Comparison of ENCODE assay signal across 8 cellular contexts in the genomic region with DNA sequence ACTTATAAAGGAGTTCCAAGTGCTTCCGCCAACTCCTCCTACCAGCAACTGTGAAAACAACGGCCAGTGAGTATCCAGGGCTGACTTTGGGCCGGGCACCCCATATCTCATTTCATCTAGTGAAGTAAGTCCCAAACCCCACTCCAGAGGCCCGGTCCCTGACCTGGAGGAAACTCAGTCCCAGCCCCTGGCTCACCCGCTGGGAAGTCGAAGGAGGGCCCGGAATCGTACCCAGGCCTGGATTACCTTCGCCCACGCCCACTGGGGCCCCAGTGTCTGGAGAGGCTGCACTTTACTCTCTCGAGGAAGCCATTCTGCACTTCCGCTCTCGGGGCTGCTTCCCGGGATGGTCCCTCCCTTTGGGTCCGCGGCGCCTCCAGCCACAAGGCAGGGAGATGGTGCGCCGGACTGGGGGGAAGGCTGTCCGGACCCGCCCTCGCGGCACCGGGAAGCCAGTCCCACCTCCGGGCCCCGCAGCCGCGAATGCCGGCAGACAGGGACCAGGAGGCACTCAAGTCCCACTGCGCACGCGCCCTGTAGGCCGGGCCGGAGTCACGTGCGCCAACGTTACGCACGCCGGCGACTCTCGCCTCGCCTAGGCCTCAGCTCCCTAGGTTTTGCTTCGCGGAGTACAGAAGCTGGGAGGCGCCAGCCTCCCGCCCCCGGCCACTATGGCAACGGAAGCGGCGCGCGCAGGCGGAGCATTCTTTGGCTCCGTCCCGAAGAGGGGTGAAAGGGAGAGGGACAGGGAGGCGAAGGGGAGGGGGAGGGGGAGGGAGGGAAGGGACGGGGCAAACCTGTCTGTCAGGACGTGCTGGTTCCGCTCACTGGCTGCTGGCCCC. TPM values are rescaled to one million over a fixed set of nuclear protein-coding genes. Genes with fewer than 3 reads are reported as not detected.
DNase-seq lines count a peak whose midpoint lies in the region; ATAC-seq, FAIRE-seq and TF ChIP-seq lines count a peak whose summit lies in the region.

A gene with protein sequence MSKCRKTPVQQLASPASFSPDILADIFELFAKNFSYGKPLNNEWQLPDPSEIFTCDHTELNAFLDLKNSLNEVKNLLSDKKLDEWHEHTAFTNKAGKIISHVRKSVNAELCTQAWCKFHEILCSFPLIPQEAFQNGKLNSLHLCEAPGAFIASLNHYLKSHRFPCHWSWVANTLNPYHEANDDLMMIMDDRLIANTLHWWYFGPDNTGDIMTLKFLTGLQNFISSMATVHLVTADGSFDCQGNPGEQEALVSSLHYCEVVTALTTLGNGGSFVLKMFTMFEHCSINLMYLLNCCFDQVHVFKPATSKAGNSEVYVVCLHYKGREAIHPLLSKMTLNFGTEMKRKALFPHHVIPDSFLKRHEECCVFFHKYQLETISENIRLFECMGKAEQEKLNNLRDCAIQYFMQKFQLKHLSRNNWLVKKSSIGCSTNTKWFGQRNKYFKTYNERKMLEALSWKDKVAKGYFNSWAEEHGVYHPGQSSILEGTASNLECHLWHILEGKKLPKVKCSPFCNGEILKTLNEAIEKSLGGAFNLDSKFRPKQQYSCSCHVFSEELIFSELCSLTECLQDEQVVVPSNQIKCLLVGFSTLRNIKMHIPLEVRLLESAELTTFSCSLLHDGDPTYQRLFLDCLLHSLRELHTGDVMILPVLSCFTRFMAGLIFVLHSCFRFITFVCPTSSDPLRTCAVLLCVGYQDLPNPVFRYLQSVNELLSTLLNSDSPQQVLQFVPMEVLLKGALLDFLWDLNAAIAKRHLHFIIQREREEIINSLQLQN (minus strand): TSS at position 513 of the 842 bp plus-strand sequence. CDS start 3,482 bp downstream, outside the sequence.

- H3K36me3 ChIP-seq in A673 (ENCODE audit: insufficient read depth, low read length, poor library complexity, severe bottlenecking) (peaks cover 17% of the 10 kb centered on the region), breast epithelium (peaks cover 7% of the 10 kb centered on the region), iPS-20b (ENCODE audit: insufficient read depth, low read depth, low read length) (peaks cover 28% of the 10 kb centered on the region), small intestine (ENCODE audit: control insufficient read depth in 2 of 2, insufficient read depth in 2 of 2, low read length in 2 of 2) (peaks cover 0 to 8% of the 10 kb centered on the region in 2 donors)

- WGBS in small intestine, 3 donors, result 0 to 1% (median 1%) methylated on average over 44 to 60 of the region's 60 CpGs

- intact Hi-C loops in A673 (cut with micrococcal nuclease; ENCODE audit: unreplicated experiment) (no loop called here), breast epithelium (cut with DNase I; ENCODE audit: low total_unique reads) (no loop called here)

- peak within 1 kb of the TSS; percentile 74 for H3K4me3 ChIP-seq in A673 (ENCODE audit: low read depth, low read length, poor library complexity, severe bottlenecking)
- peak within 1 kb of the TSS; percentile 72 to 82 (median 81) for H3K4me3 ChIP-seq in breast epithelium
- H3K4me3 ChIP-seq in iPS-20b (ENCODE audit: low read length), result peak within 1 kb of the TSS; percentile 96
- peak within 1 kb of the TSS; percentile 51 to 83 for H3K4me3 ChIP-seq in small intestine (ENCODE audit: low read depth in 1 of 2, low read length in 2 of 2)

- H3K9me3 ChIP-seq in A673 (ENCODE audit: low read depth, low read length, poor library complexity, severe bottlenecking), result no peaks in the 10 kb centered on the region
- no peaks in the 10 kb centered on the region for H3K9me3 ChIP-seq in breast epithelium
- no peaks in the 10 kb centered on the region for H3K9me3 ChIP-seq in iPS-20b (ENCODE audit: insufficient read depth, low read depth, low read length)
- H3K9me3 ChIP-seq in small intestine (ENCODE audit: control insufficient read depth, low read depth), result no peaks in the 10 kb centered on the region

- peak; percentile 94 for ATAC-seq in GM18868 (IDR thresholded peaks at IDR 0.05; ENCODE audit: unreplicated experiment)
- peak; percentile 92 for ATAC-seq in HG03108 (IDR thresholded peaks at IDR 0.05; ENCODE audit: unreplicated experiment)

- peaks cover 25% of the 10 kb centered on the region for H3K27me3 ChIP-seq in A673 (replicated peaks; ENCODE audit: insufficient read depth, low read depth, low read length, poor library complexity)
- H3K27me3 ChIP-seq in breast epithelium, result no peaks in the 10 kb centered on the region
- no peaks in the 10 kb centered on the region for H3K27me3 ChIP-seq in iPS-20b (ENCODE audit: insufficient read depth, low read length)
- H3K27me3 ChIP-seq in small intestine (ENCODE audit: control insufficient read depth in 2 of 2, insufficient read depth in 2 of 2, low read length in 2 of 2), result no peaks in the 10 kb centered on the region

- no TSS peak for BruUV-seq in A673 (replicated peaks; lab: Mats Ljungman, UMichigan)

- TF ChIP-seq CTCF in A673 (conservative IDR thresholded peaks at IDR 0.05; ENCODE audit: low read depth, low read length) (no peak), VCaP (conservative IDR thresholded peaks at IDR 0.05) (no peak), breast epithelium (IDR thresholded peaks at IDR 0.05) (no peak)

- FAIRE-seq in small intestine (lab: Jason Lieb, UNC), result no peak

- H3K4me1 ChIP-seq in A673 (ENCODE audit: insufficient read depth, low read length, poor library complexity, severe bottlenecking), result peaks cover 4% of the 10 kb centered on the region
- H3K4me1 ChIP-seq in breast epithelium, result peaks cover 0 to 6% of the 10 kb centered on the region in 2 donors
- H3K4me1 ChIP-seq in iPS-20b (ENCODE audit: insufficient read depth, low read length), result peaks cover 2% of the 10 kb centered on the region; the same call in 1 of the 2 replicates
- H3K4me1 ChIP-seq in small intestine (ENCODE audit: control insufficient read depth in 2 of 2, insufficient read depth in 1 of 2, low read depth in 1 of 2, low read length in 1 of 2), result peaks cover 0 to 3% of the 10 kb centered on the region in 2 donors

- DNase-seq in A673 (ENCODE audit: low spot score) (peak; percentile 98), NCI-H2196 (lab: John Stamatoyannopoulos, UW; ENCODE audit: unreplicated experiment) (peak; percentile 92), breast epithelium (ENCODE audit: low spot score in 2 of 2) (peak; percentile 94 to 95), small intestine (peak; percentile 98)

- peak; percentile 43 for TF ChIP-seq POLR2A in breast epithelium (IDR thresholded peaks at IDR 0.05)

- H3K27ac ChIP-seq in A673 (ENCODE audit: low read depth, low read length, poor library complexity, severe bottlenecking) (peak within 1 kb of the TSS; percentile 89), VCaP (peak within 1 kb of the TSS; percentile 86), breast epithelium (peak within 1 kb of the TSS; percentile 94 to 96), iPS-20b (ENCODE audit: low read length) (peak within 1 kb of the TSS; percentile 32), small intestine (ENCODE audit: low read depth in 1 of 2, low read length in 1 of 2) (peak within 1 kb of the TSS; percentile 84 to 98)

- H3K9ac ChIP-seq in iPS-20b (ENCODE audit: low read depth, low read length), result peak within 1 kb of the TSS; percentile 95

- CTCF ChIA-PET in A673 (lab: Charles Lee), result interaction anchor here (0.6 kb wide), 1 partner anchor 81 kb away, joined by 5 read pairs; no protein-coding TSS in a partner anchor

- POLR2A ChIA-PET in A673 (lab: Charles Lee; ENCODE audit: low non-redundant PET), result no interaction called here

RNA-seq across cellular contexts. Expression of the gene that starts here (rescaled TPM):
- total RNA-seq in A673 (2021) (12.2 and 16.1 TPM in 2 replicates), breast epithelium (10 to 100 TPM; 18.1 to 39.7 (median 29.5) TPM)
- polyA plus RNA-seq in small intestine, result 10 to 100 TPM in 2 of 3 donors, 1 to 10 TPM in 1; 8.7 to 13.0 (median 12.2) TPM

Comparison
In these comparisons a context has a peak if more than half of its experiments do, and no peak if none do; other contexts are left out.
1. Peak in every context shown above with its lines: DNase-seq, ATAC-seq, H3K4me3 ChIP-seq and H3K27ac ChIP-seq.
2. H3K27ac ChIP-seq: peak in every context shown above with its lines; median percentile 95 in breast epithelium; 91 in small intestine; 89 in A673; 86 in VCaP; 32 in iPS-20b.